28 cellular contexts compared by ENCODE assay signal in the genomic region with DNA sequence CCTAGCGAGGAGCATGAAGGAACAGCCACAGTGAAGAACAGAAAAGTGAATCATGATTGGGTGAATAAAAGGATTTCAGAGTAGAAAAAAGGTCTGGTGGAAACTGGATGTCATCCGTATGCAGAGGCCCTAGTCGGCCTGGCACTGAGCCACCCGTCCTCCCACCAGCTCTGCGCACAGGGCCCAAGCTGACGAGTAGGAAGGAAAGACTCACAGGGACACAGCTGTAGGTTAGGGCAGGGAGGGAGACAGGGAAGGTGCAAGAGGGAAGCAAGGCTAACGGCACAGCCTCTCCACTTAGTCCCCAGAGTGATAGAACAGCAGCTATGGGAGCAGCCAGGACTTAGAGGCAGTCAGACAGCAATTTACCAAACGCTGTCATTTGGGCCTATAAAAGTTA.
"Had no signal": no experiment of that assay in that cellular context is flagged by ENCODE, and none has a peak within 500 bp of the region (broad histone marks: within the 10 kb centered on the region; RNA-seq: fewer than 3 reads in every experiment).

No MANE protein-coding gene starts in this region.

- H3K4me1 ChIP-seq: ascending aorta, esophagus squamous epithelium, pancreas, psoas muscle, stomach, tibial artery had no signal

- ATAC-seq: pancreas; psoas muscle; stimulated activated memory B cell treated with anti-CD40 and anti-IgM and Interleukin-4, amounts not matched to agents 10 μg/mL and 1 μg/mL and 100 μg/mL, for 72 hours had no signal

- H3K4me2 ChIP-seq: smooth muscle cell had no signal

- FAIRE-seq: frontal cortex, islet of Langerhans, pancreas, TTC549 had no signal

- H3K27ac ChIP-seq: ascending aorta, cardiac muscle cell, epithelial cell of prostate, esophagus squamous epithelium, pancreas, psoas muscle, stomach, tibial artery, VCaP had no signal

- H3K27me3 ChIP-seq: ascending aorta, cardiac muscle cell, pancreas had no signal

- H3K36me3 ChIP-seq: ascending aorta, cardiac muscle cell, esophagus squamous epithelium, pancreas, stomach, tibial artery had no signal

- H3K4me3 ChIP-seq: ascending aorta, cardiac muscle cell, esophagus squamous epithelium, pancreas, psoas muscle, smooth muscle cell, stomach, tibial artery had no signal

- H3K9me3 ChIP-seq: ascending aorta, esophagus squamous epithelium, pancreas, psoas muscle, stomach, tibial artery had no signal

- DNase-seq: activated CD4-positive, alpha-beta T cell treated with anti-CD3 and anti-CD28 coated beads for 48 hours; activated CD4-positive, alpha-beta T cell treated with anti-CD3 and anti-CD28 coated beads, Interleukin-2, amount 50 U/mL, for 48 hours; activated CD8-positive, alpha-beta memory T cell treated with anti-CD3 and anti-CD28 coated beads for 24 hours; activated gamma-delta T cell; activated naive CD4-positive, alpha-beta T cell treated with anti-CD3 and anti-CD28 coated beads, Interleukin-2, amount 10 ng/mL, durations not matched to agents 7 days and 5 days; activated naive CD8-positive, alpha-beta T cell treated with anti-CD3 and anti-CD28 coated beads, Interleukin-2, amount 10 ng/mL, durations not matched to agents 7 days and 5 days; activated T-cell treated with anti-CD3 and anti-CD28 coated beads, Interleukin-2, amount 50 U/mL, for 1 hour; esophagus squamous epithelium; mammary epithelial cell; naive B cell; nephron progenitor cell; pancreas; psoas muscle; stimulated activated CD4-positive, alpha-beta T cell treated with anti-CD3 and anti-CD28 coated beads, Interleukin-1b, Interleukin-23, amount 100 ng/mL, for 48 hours; stimulated activated CD4-positive, alpha-beta T cell treated with anti-CD3 and anti-CD28 coated beads, Interleukin-4, amount 100 ng/mL, for 4 hours; stimulated activated CD8-positive, alpha-beta memory T cell treated with anti-CD3 and anti-CD28 coated beads, Interleukin-4, amount 100 ng/mL, for 48 hours; stomach; T-helper 9 cell; tibial artery had no signal
